Comparison of ENCODE assay signal across 8 cellular contexts in the genomic region with DNA sequence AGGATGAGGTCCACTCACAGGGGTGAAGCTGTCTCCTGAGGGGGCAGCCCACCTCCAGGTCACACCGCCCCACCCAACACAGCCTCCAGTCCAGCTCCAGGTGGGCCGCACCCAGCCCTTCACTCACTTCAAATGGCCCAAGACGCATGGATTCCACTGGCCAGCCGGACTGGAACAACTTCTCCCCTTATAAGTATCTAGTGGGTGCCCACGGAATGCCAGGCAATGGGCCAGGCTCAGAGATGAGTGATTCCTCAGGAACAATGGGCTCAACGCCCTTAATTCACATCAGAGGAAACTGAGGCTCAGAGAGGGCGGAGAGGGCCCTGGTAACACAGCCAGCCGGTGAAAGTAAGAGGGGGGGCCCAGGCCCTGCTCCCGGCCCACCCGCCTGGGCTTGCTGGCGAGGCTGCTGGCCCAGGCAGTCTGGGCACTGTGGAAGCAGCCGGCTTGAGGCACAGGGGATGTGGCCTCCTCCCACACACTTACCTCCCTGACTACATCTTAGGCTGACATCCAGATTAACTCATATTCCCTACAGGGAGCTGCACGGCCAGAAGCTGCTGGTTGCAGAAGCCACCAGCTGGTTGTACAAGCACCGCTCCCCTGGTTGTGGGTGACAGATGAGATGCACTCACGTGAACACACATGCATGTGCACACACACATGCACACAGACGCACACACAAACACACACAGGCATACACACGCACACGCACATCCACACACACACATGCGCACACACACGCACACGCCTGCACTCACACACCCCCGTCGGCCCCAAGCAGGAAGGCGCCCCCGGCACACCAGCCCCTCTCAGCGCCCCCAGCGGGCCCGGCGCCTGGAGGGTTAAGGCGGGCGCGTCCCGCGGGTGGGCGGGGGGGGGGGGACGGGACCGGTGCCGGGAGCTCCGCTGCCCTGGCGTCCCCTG. TPM values are rescaled to one million over a fixed set of nuclear protein-coding genes. Genes with fewer than 3 reads are reported as not detected.
DNase-seq lines count a peak whose midpoint lies in the region; ATAC-seq and TF ChIP-seq lines count a peak whose summit lies in the region.

No MANE protein-coding gene starts in this region.

- H3K36me3 ChIP-seq in WERI-Rb-1: peaks cover 16% of the 10 kb centered on the region

- peaks cover 38% of the 10 kb centered on the region for H3K4me1 Mint-ChIP-seq in neural crest cell

- peaks cover 38% of the 10 kb centered on the region for H3K27me3 Mint-ChIP-seq in neural crest cell (ENCODE audit: low read depth)

- peak overlapping the region; percentile 89 for H3K4me3 Mint-ChIP-seq in neural crest cell

- H3K9me3 Mint-ChIP-seq in neural crest cell: no peaks in the 10 kb centered on the region

- H3K4me3 ChIP-seq in AG09309 (ENCODE audit: control insufficient read depth, low read depth, low read length) (peak overlapping the region; percentile 81), HFF-Myc (replicated peaks; ENCODE audit: low read depth, low read length) (peak overlapping the region; percentile 45), WERI-Rb-1 (ENCODE audit: low read depth, low read length) (peak overlapping the region; percentile 46), fibroblast of pulmonary artery (replicated peaks; ENCODE audit: low read depth, low read length) (peak overlapping the region; percentile 74)

- no peak for ATAC-seq in GM19023 (IDR thresholded peaks at IDR 0.05; ENCODE audit: unreplicated experiment)
- no peak for ATAC-seq in GM19324 (IDR thresholded peaks at IDR 0.05; ENCODE audit: low FRiP score, unreplicated experiment)

- peak; percentile 68 for DNase-seq in AG09309 (ENCODE audit: low read depth)
- DNase-seq in HFF-Myc (ENCODE audit: extremely low read depth, low read depth): peak; percentile 74
- peak; percentile 77 for DNase-seq in WERI-Rb-1
- peak; percentile 88 for DNase-seq in fibroblast of pulmonary artery (ENCODE audit: low read depth)
- DNase-seq in neural crest cell (ENCODE audit: low read depth, low spot score): no peak
- no peak for DNase-seq in GM20000 (ENCODE audit: low spot score)

- H3K36me3 Mint-ChIP-seq in neural crest cell (ENCODE audit: low read depth): peaks cover 9% of the 10 kb centered on the region

- peak overlapping the region; percentile 82 for H3K27ac ChIP-seq in WERI-Rb-1

- H3K27me3 ChIP-seq in WERI-Rb-1 (ENCODE audit: insufficient read depth, low read depth, severe bottlenecking): no peaks in the 10 kb centered on the region

- no peaks in the 10 kb centered on the region for H3K9me3 ChIP-seq in WERI-Rb-1 (ENCODE audit: severe bottlenecking)

- TF ChIP-seq CTCF in AG09309 (IDR thresholded peaks at IDR 0.05; ENCODE audit: control insufficient read depth, insufficient read depth, low read depth, low read length, missing control alignments) (no peak), HFF-Myc (IDR thresholded peaks at IDR 0.05; ENCODE audit: low read depth, low read length, missing control alignments) (no peak), WERI-Rb-1 (IDR thresholded peaks at IDR 0.05; ENCODE audit: low read depth, low read length) (no peak), fibroblast of pulmonary artery (IDR thresholded peaks at IDR 0.05; ENCODE audit: low read length, missing control alignments) (no peak), neural crest cell (conservative IDR thresholded peaks at IDR 0.05) (no peak), GM20000 (IDR thresholded peaks at IDR 0.05; ENCODE audit: extremely low read depth, missing control alignments) (no peak)

- no peak overlapping the region for H3K27ac Mint-ChIP-seq in neural crest cell (ENCODE audit: unreplicated experiment)

RNA-seq across cellular contexts. Expression of gene FAM20C, which starts 1.0 kb away (rescaled TPM):
- total RNA-seq in neural crest cell: 21.9 and 22.7 TPM in 2 replicates

Comparison
In these comparisons a context has a peak if more than half of its experiments do, and no peak if none do; other contexts are left out.
1. DNase-seq: peak in AG09309 (single experiment), HFF-Myc (single experiment), WERI-Rb-1 (single experiment) and fibroblast of pulmonary artery (single experiment); none in neural crest cell (single experiment) and GM20000 (single experiment).
2. Peak in every context shown above with its lines, with median percentiles within 50 percentile points of each other: H3K4me3 ChIP-seq.